In the genomic region with DNA sequence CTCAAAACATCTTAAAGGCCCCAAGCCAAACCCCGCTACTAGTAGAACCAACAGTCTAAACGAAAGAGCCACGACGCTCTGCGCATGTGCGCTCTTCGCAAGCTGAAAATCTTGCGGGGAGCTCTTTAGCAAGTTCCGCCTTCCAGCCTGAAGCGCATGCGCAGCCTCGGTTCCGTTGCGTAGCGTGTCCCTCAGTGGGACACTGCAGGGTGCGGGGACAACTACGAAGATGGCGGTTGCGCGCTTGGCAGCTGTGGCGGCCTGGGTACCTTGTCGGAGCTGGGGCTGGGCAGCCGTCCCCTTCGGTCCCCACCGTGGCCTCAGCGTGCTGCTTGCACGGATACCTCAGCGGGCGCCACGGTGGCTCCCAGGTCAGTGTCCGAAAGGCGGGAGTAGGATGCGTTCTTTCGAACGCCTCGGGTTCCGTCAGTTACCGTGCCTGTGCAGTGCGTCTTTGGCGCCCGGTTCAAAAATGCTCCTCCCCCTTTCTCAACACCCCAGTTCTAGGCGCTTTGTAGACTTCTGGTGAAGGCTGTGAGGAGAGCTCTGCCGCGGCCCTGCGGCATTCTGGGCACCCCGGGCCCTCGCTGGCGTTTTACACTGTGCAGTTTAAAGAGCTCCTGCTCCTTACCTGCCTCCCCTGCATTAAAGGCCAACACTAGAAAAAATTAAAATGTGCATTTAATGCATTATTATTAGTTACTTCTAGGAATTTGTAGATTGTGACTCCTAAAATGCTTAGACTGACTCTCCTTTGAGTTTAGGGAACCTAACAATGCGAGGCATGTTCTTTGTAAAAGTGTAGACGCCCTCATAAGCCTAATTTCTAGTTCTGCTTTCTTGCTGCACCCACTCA, we compare ENCODE assay signal across 8 cellular contexts. TPM values are rescaled to one million over a fixed set of nuclear protein-coding genes. Genes with fewer than 3 reads are reported as not detected.
DNase-seq lines count a peak whose midpoint lies in the region; ATAC-seq and TF ChIP-seq lines count a peak whose summit lies in the region.

Gene ABHD10, plus strand, starts transcription at position 194 of the 856 bp plus-strand sequence. Its CDS starts 36 bp downstream, at position 230.

- H3K27ac ChIP-seq in cardiac muscle cell = no peak within 1 kb of the TSS
- H3K27ac ChIP-seq in parathyroid adenoma = peak within 1 kb of the TSS; percentile 85
- peak within 1 kb of the TSS; percentile 70 to 88 (median 78) for H3K27ac ChIP-seq in tibial nerve

- H3K79me2 ChIP-seq in parathyroid adenoma = peaks cover 2% of the 10 kb centered on the region

- WGBS in tibial nerve, 2 donors = 0 to 1% methylated on average over 34 to 50 of the region's 50 CpGs

- TF ChIP-seq CTCF in GM10266 (IDR thresholded peaks at IDR 0.05; ENCODE audit: control insufficient read depth, insufficient read depth, low read depth, missing control alignments) = no peak
- no peak for TF ChIP-seq CTCF in cardiac muscle cell (IDR thresholded peaks at IDR 0.05; ENCODE audit: low read depth, low read length)
- peak; percentile 5 for TF ChIP-seq CTCF in parathyroid adenoma (IDR thresholded peaks at IDR 0.05)
- no peak for TF ChIP-seq CTCF in tibial nerve (IDR thresholded peaks at IDR 0.05)

- H3K36me3 ChIP-seq in cardiac muscle cell = no peaks in the 10 kb centered on the region
- no peaks in the 10 kb centered on the region for H3K36me3 ChIP-seq in parathyroid adenoma (ENCODE audit: control insufficient read depth, insufficient read depth, low read length)
- H3K36me3 ChIP-seq in tibial nerve = peaks cover 0 to 7% (median 0%) of the 10 kb centered on the region in 3 donors

- H3K4me3 ChIP-seq in cardiac muscle cell (peak within 1 kb of the TSS; percentile 65), parathyroid adenoma (ENCODE audit: low read depth, low read length) (peak within 1 kb of the TSS; percentile 88), tibial nerve (peak within 1 kb of the TSS; percentile 67 to 84 (median 76))

- peak; percentile 50 to 99 for TF ChIP-seq EP300 in tibial nerve (IDR thresholded peaks at IDR 0.05)

- peaks cover 4% of the 10 kb centered on the region for H3K4me1 ChIP-seq in cardiac muscle cell (ENCODE audit: low read depth)
- peaks cover 3% of the 10 kb centered on the region for H3K4me1 ChIP-seq in parathyroid adenoma
- peaks cover 0 to 37% (median 18%) of the 10 kb centered on the region in 4 donors for H3K4me1 ChIP-seq in tibial nerve

- TF ChIP-seq POLR2A in tibial nerve (IDR thresholded peaks at IDR 0.05) = peak; percentile 91 to 97

- H3K27me3 ChIP-seq in cardiac muscle cell = no peaks in the 10 kb centered on the region
- no peaks in the 10 kb centered on the region for H3K27me3 ChIP-seq in parathyroid adenoma (ENCODE audit: control insufficient read depth, insufficient read depth, low read length)
- H3K27me3 ChIP-seq in tibial nerve = no peaks in the 10 kb centered on the region

- peak within 1 kb of the TSS; percentile 98 for H2AFZ ChIP-seq in parathyroid adenoma

- peak; percentile 87 for DNase-seq in GM10266 (ENCODE audit: extremely low spot score)
- DNase-seq in NCI-H1105 (lab: John Stamatoyannopoulos, UW) = peak; percentile 97
- DNase-seq in SW 1271 (lab: John Stamatoyannopoulos, UW) = peak; percentile 97 to 98
- peak; percentile 89 for DNase-seq in activated naive CD8-positive, alpha-beta T cell treated with anti-CD3 and anti-CD28 coated beads, Interleukin-2, amount 50 U/mL, for 16 hours (ENCODE audit: low read depth, low spot score)
- DNase-seq in cardiac muscle cell (ENCODE audit: low read depth in 1 of 2, low spot score in 1 of 2) = peak; percentile 98 to 99
- peak; percentile 90 to 92 for DNase-seq in tibial nerve (ENCODE audit: low spot score in 2 of 2)

- H3K9me3 ChIP-seq in cardiac muscle cell (ENCODE audit: low read depth) (no peaks in the 10 kb centered on the region), parathyroid adenoma (ENCODE audit: control insufficient read depth, low read length) (no peaks in the 10 kb centered on the region), tibial nerve (no peaks in the 10 kb centered on the region)

- peak within 1 kb of the TSS; percentile 78 for H3K9ac ChIP-seq in parathyroid adenoma

- peak within 1 kb of the TSS; percentile 80 for H3K4me2 ChIP-seq in parathyroid adenoma (ENCODE audit: low read length)

- peak; percentile 93 for ATAC-seq in HG02623 (IDR thresholded peaks at IDR 0.05; ENCODE audit: unreplicated experiment)

RNA-seq across cellular contexts. Expression of gene ABHD10, which starts in this region (rescaled TPM):
- 22.6 and 27.9 TPM in 2 replicates for total RNA-seq in cardiac muscle cell
- 37.6 and 45.9 TPM in 2 replicates for polyA plus RNA-seq in cardiac muscle cell
- 10 to 100 TPM; 11.7 to 28.8 (median 19.4) TPM for total RNA-seq in tibial nerve
